Comparison of ENCODE assay signal across 33 cellular contexts in the genomic region with DNA sequence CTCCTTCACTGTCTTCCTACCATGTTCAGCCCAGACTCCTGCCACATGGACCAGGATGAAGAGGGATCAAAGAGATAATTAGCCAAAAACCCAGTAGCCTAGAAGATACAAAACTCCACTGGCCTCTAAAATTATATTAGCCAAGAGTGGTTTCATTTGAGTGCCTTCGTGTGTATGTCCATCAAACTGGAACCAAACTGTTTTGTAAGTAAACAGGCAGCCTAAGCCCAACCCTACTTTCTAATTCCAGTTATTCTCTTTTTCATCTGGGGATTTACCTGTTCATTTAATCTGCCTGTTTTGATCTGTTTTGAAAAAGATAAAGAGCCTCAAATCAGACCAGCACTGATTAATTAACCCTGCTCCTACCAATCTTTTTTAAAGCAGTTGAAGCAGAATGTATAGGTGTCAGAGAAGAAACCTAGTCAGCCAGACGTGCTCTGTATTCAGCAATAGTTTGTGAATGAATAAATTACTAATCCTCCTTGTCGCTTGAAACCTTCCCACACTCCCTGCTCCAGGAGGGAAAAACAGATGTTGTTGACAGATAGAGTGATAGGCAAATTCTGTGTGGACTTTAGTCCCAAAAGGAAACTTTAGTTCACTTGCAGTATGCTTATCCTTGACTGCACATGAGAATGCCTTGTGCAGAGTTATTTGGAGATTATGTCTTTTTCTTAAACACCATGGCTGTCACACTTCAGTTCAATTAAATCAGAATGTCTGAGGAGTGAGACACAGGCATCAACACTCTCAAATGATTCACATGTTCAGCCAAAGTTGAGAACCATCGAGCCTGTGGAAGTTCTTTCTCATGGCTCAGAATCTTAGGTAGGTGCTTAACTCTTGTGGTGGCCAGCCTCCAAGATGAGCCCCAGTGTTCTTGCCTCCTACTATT. TPM values are rescaled to one million over a fixed set of nuclear protein-coding genes. Genes with fewer than 3 reads are reported as not detected.
DNase-seq lines count a peak whose midpoint lies in the region; ATAC-seq, FAIRE-seq and TF ChIP-seq lines count a peak whose summit lies in the region.
"Had no signal": no experiment of that assay in that cellular context is flagged by ENCODE, and none has a peak within 500 bp of the region (broad histone marks: within the 10 kb centered on the region; RNA-seq: fewer than 3 reads in every experiment).

No MANE protein-coding gene starts in this region.

- DNase-seq in activated T-cell treated with anti-CD3 and anti-CD28 coated beads, Interleukin-2, amount 50 U/mL, for 24 hours = no peak
- DNase-seq in activated T-cell treated with anti-CD3 and anti-CD28 coated beads for 4 hours = no peak
- no peak for DNase-seq in PC-9
- no peak for DNase-seq in left colon
- DNase-seq in small intestine = peak; percentile 71
- DNase-seq in KBM-7 = no peak
- DNase-seq in WERI-Rb-1 = no peak
- DNase-seq: activated CD4-positive, alpha-beta memory T cell treated with anti-CD3 and anti-CD28 coated beads, Interleukin-2, amount 10 ng/mL, durations not matched to agents 7 days and 5 days; activated CD4-positive, CD25-positive, alpha-beta regulatory T cell; activated naive CD4-positive, alpha-beta T cell treated with Interleukin-2 at 50 U/mL for 16 hours; aorta; central memory CD4-positive, alpha-beta T cell; COR-L47; mesendoderm; naive thymus-derived CD4-positive, alpha-beta T cell; NCI-H1105; NCI-H2029; NCI-H2227 treated with DMSO at 0.1 percent for 48 hours; occipital lobe; spleen; stimulated activated CD4-positive, alpha-beta T cell treated with anti-CD3 and anti-CD28 coated beads, Interleukin-2, amount 100 ng/mL, for 48 hours; T1000 had no signal

- H3K9me3 Mint-ChIP-seq in activated T-cell treated with anti-CD3 and anti-CD28 coated beads, Interleukin-2, amount 50 U/mL, for 24 hours = no peaks in the 10 kb centered on the region
- H3K9me3 Mint-ChIP-seq: dendritic cell treated with granulocyte-macrophage colony-stimulating factor and Interleukin-4, amounts not matched to agents 40 ng/mL and 50 ng/mL, for 4 days; IgD-negative memory B cell; stimulated activated memory B cell treated with anti-CD40 and anti-IgM and Interleukin-4, amounts not matched to agents 10 μg/mL and 1 μg/mL and 100 μg/mL, for 72 hours had no signal

- peak overlapping the region; percentile 42 for H3K27ac Mint-ChIP-seq in activated T-cell treated with anti-CD3 and anti-CD28 coated beads, Interleukin-2, amount 50 U/mL, for 24 hours
- H3K27ac Mint-ChIP-seq: activated CD4-positive, alpha-beta memory T cell treated with anti-CD3 and anti-CD28 coated beads, Interleukin-2, amount 10 ng/mL, durations not matched to agents 7 days and 5 days; dendritic cell treated with granulocyte-macrophage colony-stimulating factor and Interleukin-4, amounts not matched to agents 40 ng/mL and 50 ng/mL, for 4 days; stimulated activated memory B cell treated with anti-CD40 and anti-IgM and Interleukin-4, amounts not matched to agents 10 μg/mL and 1 μg/mL and 100 μg/mL, for 72 hours had no signal

- H4K20me1 ChIP-seq in PC-9 (ENCODE audit: insufficient read depth) = no peaks in the 10 kb centered on the region

- intact Hi-C loops in PC-9 (cut with micrococcal nuclease; ENCODE audit: unreplicated experiment) (no loop called here), left colon (cut with DNase I, micrococcal nuclease) (no loop called here)

- H3K27ac ChIP-seq in PC-9 (no peak overlapping the region), small intestine (ENCODE audit: low read depth in 1 of 2, low read length in 1 of 2) (no peak overlapping the region), WERI-Rb-1 (no peak overlapping the region)
- H3K27ac ChIP-seq: A549, spleen had no signal

- peak overlapping the region; percentile 22; the same call in 1 of the 2 replicates for H2AFZ ChIP-seq in PC-9

- no TSS peak for BruUV-seq in PC-9 (replicated peaks; lab: Mats Ljungman, UMichigan)

- FAIRE-seq in small intestine (lab: Jason Lieb, UNC) = no peak
- FAIRE-seq: A549, endometrium had no signal

- H3K4me1 ChIP-seq in PC-9 (replicated peaks; ENCODE audit: insufficient read depth) (no peaks in the 10 kb centered on the region), small intestine (ENCODE audit: control insufficient read depth in 2 of 2, insufficient read depth in 1 of 2, low read depth in 1 of 2, low read length in 1 of 2) (no peaks in the 10 kb centered on the region)
- H3K4me1 ChIP-seq: spleen had no signal

- no peaks in the 10 kb centered on the region for H3K79me2 ChIP-seq in PC-9 (ENCODE audit: low read depth)

- POLR2A ChIA-PET in PC-9 (lab: Charles Lee; ENCODE audit: unreplicated experiment) = no interaction called here

- H3K4me3 ChIP-seq in PC-9 (no peak overlapping the region), small intestine (ENCODE audit: low read depth in 1 of 2, low read length in 2 of 2) (no peak overlapping the region), WERI-Rb-1 (ENCODE audit: low read depth, low read length) (no peak overlapping the region)
- H3K4me3 ChIP-seq: A549, spleen had no signal

- no peak overlapping the region for H3K4me2 ChIP-seq in PC-9
- H3K4me2 ChIP-seq: A549 had no signal

- H3K9me2 ChIP-seq in PC-9 (ENCODE audit: insufficient read depth) = 0 out of 2 replicates have a peak, but pooled peaks cover 4% of the 10 kb centered on the region

- H3K4me1 Mint-ChIP-seq in activated T-cell treated with anti-CD3 and anti-CD28 coated beads, Interleukin-2, amount 50 U/mL, for 24 hours (ENCODE audit: low read depth) = peaks cover 15% of the 10 kb centered on the region

- no peak overlapping the region for H3K4me3 Mint-ChIP-seq in activated T-cell treated with anti-CD3 and anti-CD28 coated beads, Interleukin-2, amount 50 U/mL, for 24 hours
- H3K4me3 Mint-ChIP-seq: activated CD4-positive, alpha-beta memory T cell treated with anti-CD3 and anti-CD28 coated beads, Interleukin-2, amount 10 ng/mL, durations not matched to agents 7 days and 5 days; dendritic cell treated with granulocyte-macrophage colony-stimulating factor and Interleukin-4, amounts not matched to agents 40 ng/mL and 50 ng/mL, for 4 days; naive thymus-derived CD4-positive, alpha-beta T cell; stimulated activated memory B cell treated with anti-CD40 and anti-IgM and Interleukin-4, amounts not matched to agents 10 μg/mL and 1 μg/mL and 100 μg/mL, for 72 hours had no signal

- H3K36me3 Mint-ChIP-seq in activated T-cell treated with anti-CD3 and anti-CD28 coated beads, Interleukin-2, amount 50 U/mL, for 24 hours (ENCODE audit: low read depth) = peaks cover 91% of the 10 kb centered on the region
- H3K36me3 Mint-ChIP-seq: stimulated activated memory B cell treated with anti-CD40 and anti-IgM and Interleukin-4, amounts not matched to agents 10 μg/mL and 1 μg/mL and 100 μg/mL, for 72 hours had no signal

- H3K27me3 Mint-ChIP-seq in activated T-cell treated with anti-CD3 and anti-CD28 coated beads, Interleukin-2, amount 50 U/mL, for 24 hours = no peaks in the 10 kb centered on the region
- H3K27me3 Mint-ChIP-seq: activated CD4-positive, alpha-beta memory T cell treated with anti-CD3 and anti-CD28 coated beads, Interleukin-2, amount 10 ng/mL, durations not matched to agents 7 days and 5 days; dendritic cell treated with granulocyte-macrophage colony-stimulating factor and Interleukin-4, amounts not matched to agents 40 ng/mL and 50 ng/mL, for 4 days; naive thymus-derived CD4-positive, alpha-beta T cell; stimulated activated memory B cell treated with anti-CD40 and anti-IgM and Interleukin-4, amounts not matched to agents 10 μg/mL and 1 μg/mL and 100 μg/mL, for 72 hours had no signal

- H3K27me3 ChIP-seq in PC-9 (ENCODE audit: insufficient read depth, low read depth) (no peaks in the 10 kb centered on the region), small intestine (ENCODE audit: control insufficient read depth in 2 of 2, insufficient read depth in 2 of 2, low read length in 2 of 2) (no peaks in the 10 kb centered on the region), WERI-Rb-1 (ENCODE audit: insufficient read depth, low read depth, severe bottlenecking) (no peaks in the 10 kb centered on the region)
- H3K27me3 ChIP-seq: spleen had no signal

- no peaks in the 10 kb centered on the region for H3K9me3 ChIP-seq in PC-9 (ENCODE audit: insufficient read depth, low read depth)
- H3K9me3 ChIP-seq in small intestine (ENCODE audit: control insufficient read depth, low read depth) = no peaks in the 10 kb centered on the region
- H3K9me3 ChIP-seq in WERI-Rb-1 (ENCODE audit: severe bottlenecking) = no peaks in the 10 kb centered on the region
- H3K9me3 ChIP-seq: A549, spleen had no signal

- CTCF ChIA-PET in PC-9 (lab: Charles Lee) = no interaction called here

- ATAC-seq in left colon (peak; percentile 79), GM18868 (IDR thresholded peaks at IDR 0.05; ENCODE audit: unreplicated experiment) (no peak)
- ATAC-seq: A549; naive thymus-derived CD4-positive, alpha-beta T cell; Right ventricle myocardium inferior; stimulated activated memory B cell treated with anti-CD40 and anti-IgM and Interleukin-4, amounts not matched to agents 10 μg/mL and 1 μg/mL and 100 μg/mL, for 72 hours had no signal

- WGBS in small intestine, 3 donors = 17 to 54% (median 38%) methylated on average over 4 of the region's 4 CpGs

- H3K36me3 ChIP-seq in PC-9 (ENCODE audit: low read depth) (no peaks in the 10 kb centered on the region), small intestine (ENCODE audit: control insufficient read depth in 2 of 2, insufficient read depth in 2 of 2, low read length in 2 of 2) (no peaks in the 10 kb centered on the region), WERI-Rb-1 (no peaks in the 10 kb centered on the region)

- no peak for TF ChIP-seq CTCF in PC-9 (conservative IDR thresholded peaks at IDR 0.05)
- TF ChIP-seq CTCF in WERI-Rb-1 (IDR thresholded peaks at IDR 0.05; ENCODE audit: low read depth, low read length) = no peak

- in situ Hi-C loops in KBM-7 (cut with MboI; ENCODE audit: low pct_unique_long_range_greater_than_20kb, low sequenced_read_pairs) = no loop called here

- H3F3A ChIP-seq in PC-9 (ENCODE audit: insufficient read depth, low read depth) = no peaks in the 10 kb centered on the region

RNA-seq across cellular contexts. Expression of gene PLCXD2, which starts 23.8 kb away (rescaled TPM):
- total RNA-seq in PC-9 (2021) = 14.5 and 16.3 TPM in 2 replicates
- 1 to 10 TPM; 6.9 to 7.8 TPM for total RNA-seq in left colon
- 1 to 10 TPM; 1.4 to 3.4 (median 1.8) TPM for polyA plus RNA-seq in small intestine

RNA-seq across cellular contexts. Expression of gene ZBED2, which starts 55.5 kb away (rescaled TPM):
- total RNA-seq in PC-9 (2021) (45.1 and 54.7 TPM in 2 replicates), left colon (not detected)
- under 1 TPM in 1 of 3 donors, not detected in 2; 0.04 TPM for polyA plus RNA-seq in small intestine
- total RNA-seq: aorta, fibroblast of lung, occipital lobe, OCI-LY7, Right ventricle myocardium inferior, ureter had no signal
- polyA plus RNA-seq: aorta, BJ had no signal

Comparison
In these comparisons a context has a peak if more than half of its experiments do, and no peak if none do; other contexts are left out.
1. RNA of gene ZBED2, which starts 55.5 kb away (total RNA-seq): 45.1 to 54.7 TPM in PC-9; not detected in left colon; every median in the first group is over 10 times any median in the second.